10 cellular contexts compared by ENCODE assay signal in genomic region chr2:12543452-12544220, GRCh38.
DNase-seq lines count a peak whose midpoint lies in the region; ATAC-seq, FAIRE-seq and TF ChIP-seq lines count a peak whose summit lies in the region.
"Had no signal": no experiment of that assay in that cellular context is flagged by ENCODE, and none has a peak within 500 bp of the region (broad histone marks: within the 10 kb centered on the region; RNA-seq: fewer than 3 reads in every experiment).

No MANE protein-coding gene starts in this region.

- H3K36me3 ChIP-seq in GM12878 (ENCODE audit: control insufficient read depth in 2 of 2, insufficient read depth in 2 of 2, low read length in 1 of 2), result no peaks in the 10 kb centered on the region
- H3K36me3 ChIP-seq in upper lobe of right lung, result no peaks in the 10 kb centered on the region
- no peaks in the 10 kb centered on the region for H3K36me3 ChIP-seq in WERI-Rb-1

- no peak for TF ChIP-seq RAD21 in GM12878 (IDR thresholded peaks at IDR 0.05; ENCODE audit: insufficient read depth, low read depth, low read length)

- TF ChIP-seq CTCF in GM12878 (IDR thresholded peaks at IDR 0.05 in 2 of 3, conservative IDR thresholded peaks at IDR 0.05 in 1 of 3; ENCODE audit: control insufficient read depth in 2 of 3, extremely low read depth in 1 of 3, insufficient read depth in 1 of 3, low read depth in 3 of 3, low read length in 3 of 3) (no peak), upper lobe of right lung (IDR thresholded peaks at IDR 0.05) (no peak), WERI-Rb-1 (IDR thresholded peaks at IDR 0.05; ENCODE audit: low read depth, low read length) (no peak)

- H4K20me1 ChIP-seq in GM12878 (ENCODE audit: control insufficient read depth, insufficient read depth), result no peaks in the 10 kb centered on the region

- H3K9ac ChIP-seq in GM12878 (ENCODE audit: control insufficient read depth, insufficient read depth, low read length), result no peak overlapping the region

- H3K4me3 ChIP-seq in GM12878 (no peak overlapping the region), upper lobe of right lung (no peak overlapping the region), WERI-Rb-1 (ENCODE audit: low read depth, low read length) (no peak overlapping the region)

- WGBS in GM12878 (ENCODE audit: insufficient coverage, insufficient replicate concordance, low lambda C conversion rate, missing lambda C conversion rate), result 49% methylated on average over 13 of the region's 13 CpGs

- peak overlapping the region; percentile 13; the same call in 1 of the 2 replicates for H2AFZ ChIP-seq in GM12878 (ENCODE audit: control insufficient read depth, low read depth, low read length)

- intact Hi-C loops in Right ventricle myocardium superior (cut with DNase I) (no loop called here), cardiac septum (cut with DNase I) (no loop called here), GM12878 (cut with micrococcal nuclease; ENCODE audit: unreplicated experiment) (loop anchor here (5.0 kb wide), 1 partner anchor 174 kb away; the partner anchor contains the start of gene TRIB2), upper lobe of right lung (cut with DNase I) (no loop called here)

- H3K9me3 ChIP-seq in GM12878 (replicated peaks; ENCODE audit: control insufficient read depth, insufficient read depth, low read length) (no peaks in the 10 kb centered on the region; the same call in 2 of the 3 replicates), upper lobe of right lung (no peaks in the 10 kb centered on the region), WERI-Rb-1 (ENCODE audit: severe bottlenecking) (no peaks in the 10 kb centered on the region)

- DNase-seq in Right ventricle myocardium superior (no peak), cardiac septum (ENCODE audit: low spot score) (no peak), GM12878 (ENCODE audit: low read depth, low spot score) (no peak), upper lobe of right lung (no peak), NCI-H748 treated with DMSO at 0.1 percent for 48 hours (lab: John Stamatoyannopoulos, UW) (no peak), WERI-Rb-1 (no peak)
- DNase-seq in stimulated activated CD8-positive, alpha-beta memory T cell treated with anti-CD3 and anti-CD28 coated beads, Interleukin-4, amount 100 ng/mL, for 48 hours, result no peak
- DNase-seq: activated naive CD8-positive, alpha-beta T cell treated with anti-CD3 and anti-CD28 coated beads, Interleukin-2, amount 50 U/mL, for 24 hours; glutamatergic neuron had no signal

- in situ Hi-C loops in GM12878 (cut with MboI), result no loop called here

- RAD21 ChIA-PET in GM12878 (lab: Charles Lee; ENCODE audit: unreplicated experiment), result no interaction called here

- no peaks in the 10 kb centered on the region for H3K79me2 ChIP-seq in GM12878 (ENCODE audit: control insufficient read depth, insufficient read depth, low read length)

- no TSS peak for BruUV-seq in GM12878 (replicated peaks; lab: Mats Ljungman, UMichigan)

- ATAC-seq in Right ventricle myocardium superior (ENCODE audit: poor library complexity), result peak; percentile 53
- ATAC-seq in HG02981 (IDR thresholded peaks at IDR 0.05; ENCODE audit: unreplicated experiment), result peak; percentile 41
- ATAC-seq in GM12878, result peak; percentile 75
- peak; percentile 27 for ATAC-seq in upper lobe of right lung
- ATAC-seq: activated naive CD8-positive, alpha-beta T cell treated with anti-CD3 and anti-CD28 coated beads, Interleukin-2, amount 50 U/mL, for 24 hours had no signal

- no peak for TF ChIP-seq POLR2A in GM12878 (IDR thresholded peaks at IDR 0.05; ENCODE audit: low read depth, low read length)

- CTCF ChIA-PET in GM12878 (lab: Yijun Ruan, JAX), result interaction anchor here (0.7 to 1.2 kb wide), 4 partner anchors 9 to 172 kb away, joined by 3 to 4 read pairs (median 3); no protein-coding TSS in a partner anchor

- no peak for FAIRE-seq in GM12878 (lab: Jason Lieb, UNC)

- no peak for TF ChIP-seq EP300 in GM12878 (IDR thresholded peaks at IDR 0.05; ENCODE audit: borderline replicate concordance in 1 of 2, control insufficient read depth in 1 of 2, low read depth in 2 of 2, low read length in 2 of 2)

- H3K4me1 ChIP-seq in GM12878 (ENCODE audit: control insufficient read depth, insufficient read depth, low read length) (peaks cover 5% of the 10 kb centered on the region; the same call in 1 of the 2 replicates), upper lobe of right lung (peaks cover 5% of the 10 kb centered on the region)

- H3K27me3 ChIP-seq in GM12878 (replicated peaks in 1 of 2; ENCODE audit: control insufficient read depth in 2 of 2, insufficient read depth in 2 of 2, low read length in 1 of 2) (no peaks in the 10 kb centered on the region), upper lobe of right lung (no peaks in the 10 kb centered on the region), WERI-Rb-1 (ENCODE audit: insufficient read depth, low read depth, severe bottlenecking) (no peaks in the 10 kb centered on the region)

- POLR2A ChIA-PET in GM12878 (lab: Charles Lee), result interaction anchor here (0.6 kb wide), 1 partner anchor 1217 kb away, joined by 3 read pairs; no protein-coding TSS in a partner anchor

- SMC1A ChIA-PET in GM12878 (lab: Charles Lee; ENCODE audit: uncharacterized antibody, unreplicated experiment), result interaction anchor here (1.4 to 1.6 kb wide), 2 partner anchors 11 to 33 kb away, joined by 3 to 5 read pairs; no protein-coding TSS in a partner anchor

- H3K4me2 ChIP-seq in GM12878 (ENCODE audit: control insufficient read depth, insufficient read depth), result peak overlapping the region; percentile 45

- no peak overlapping the region for H3K27ac ChIP-seq in GM12878 (ENCODE audit: control insufficient read depth, insufficient read depth)
- H3K27ac ChIP-seq in upper lobe of right lung, result no peak overlapping the region
- H3K27ac ChIP-seq in WERI-Rb-1, result no peak overlapping the region

TF ChIP-seq in GM12878, 131 proteins besides CTCF, POLR2A, EP300 and RAD21:
- TF ChIP-seq TARDBP (IDR thresholded peaks at IDR 0.05; ENCODE audit: borderline replicate concordance) (no peak), IKZF2 (IDR thresholded peaks at IDR 0.05) (0 out of 4 replicates have a peak, but pooled peaks of 1 of the 2 experiments have one; percentile 20)
